Comparison of ENCODE assay signal across 16 cellular contexts in the genomic region with DNA sequence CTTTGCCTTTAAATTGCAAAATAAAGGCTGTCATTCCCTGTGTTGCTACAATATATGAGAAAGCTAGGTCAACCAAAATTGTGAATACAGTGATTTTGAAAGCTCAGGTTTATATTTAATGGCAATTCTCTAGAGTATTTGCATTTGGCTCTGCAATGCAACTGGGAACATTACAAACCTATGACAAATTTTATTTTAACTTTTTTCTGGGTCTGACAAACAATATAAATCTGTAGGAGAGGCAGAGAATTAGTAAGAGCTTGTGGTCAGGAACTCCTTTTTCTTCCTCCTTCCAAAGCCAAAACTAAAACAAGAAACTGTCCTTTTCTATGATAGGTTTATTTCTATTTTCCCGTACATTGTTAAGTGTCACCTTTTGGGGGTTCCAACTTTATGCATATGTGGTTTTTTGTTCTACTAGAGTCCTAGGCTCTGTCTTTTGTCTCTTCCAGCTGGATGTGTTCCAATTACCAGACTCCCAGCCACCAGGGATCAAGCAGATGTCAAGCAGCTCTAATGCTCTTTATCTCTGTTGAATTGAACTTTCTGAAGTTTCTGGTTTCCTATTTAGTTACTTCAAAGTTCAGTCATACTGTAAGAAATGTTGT.
DNase-seq lines count a peak whose midpoint lies in the region; ATAC-seq and TF ChIP-seq lines count a peak whose summit lies in the region.
"Had no signal": no experiment of that assay in that cellular context is flagged by ENCODE, and none has a peak within 500 bp of the region (broad histone marks: within the 10 kb centered on the region; RNA-seq: fewer than 3 reads in every experiment).

No MANE protein-coding gene starts in this region.

- no peaks in the 10 kb centered on the region for H3K9me3 Mint-ChIP-seq in stimulated activated memory B cell treated with anti-CD40 and anti-IgM and Interleukin-4, amounts not matched to agents 10 μg/mL and 1 μg/mL and 100 μg/mL, for 72 hours

- no peak for TF ChIP-seq POLR2A in heart left ventricle (IDR thresholded peaks at IDR 0.05)

- DNase-seq in Right ventricle myocardium superior (no peak), right atrium auricular region (ENCODE audit: low spot score) (no peak), amniotic epithelial cell (ENCODE audit: low read depth) (peak; percentile 73), heart left ventricle (peak in 1 of 5 donors; percentile 22), DMS153 (lab: John Stamatoyannopoulos, UW) (no peak), SHP77 (lab: John Stamatoyannopoulos, UW) (no peak)
- DNase-seq: activated CD4-positive, alpha-beta T cell treated with anti-CD3 and anti-CD28 coated beads, Interleukin-2, amount 50 U/mL, for 1 hour; activated gamma-delta T cell treated with Interleukin-2 at 50 U/mL for 16 hours; GF-D8; hypothalamus; mucosa of descending colon; NCI-H1105; upper lobe of left lung had no signal

- intact Hi-C loops in Right ventricle myocardium superior (cut with DNase I) = no loop called here
- intact Hi-C loops in heart left ventricle (cut with DNase I) = no loop called here

- H3K4me1 Mint-ChIP-seq in stimulated activated memory B cell treated with anti-CD40 and anti-IgM and Interleukin-4, amounts not matched to agents 10 μg/mL and 1 μg/mL and 100 μg/mL, for 72 hours = no peaks in the 10 kb centered on the region

- no peaks in the 10 kb centered on the region for H3K9me3 ChIP-seq in right atrium auricular region
- H3K9me3 ChIP-seq in heart left ventricle = no peaks in the 10 kb centered on the region
- H3K9me3 ChIP-seq: mucosa of descending colon, upper lobe of left lung had no signal

- H3K4me3 ChIP-seq in right atrium auricular region = no peak overlapping the region
- H3K4me3 ChIP-seq in heart left ventricle = no peak overlapping the region
- H3K4me3 ChIP-seq: mucosa of descending colon, skin epidermis, upper lobe of left lung had no signal

- H3K4me1 ChIP-seq in right atrium auricular region (peaks cover 0 to 19% of the 10 kb centered on the region in 2 donors), heart left ventricle (peaks cover 0 to 19% (median 11%) of the 10 kb centered on the region in 12 donors)
- H3K4me1 ChIP-seq: upper lobe of left lung had no signal

- H3K4me3 Mint-ChIP-seq in stimulated activated memory B cell treated with anti-CD40 and anti-IgM and Interleukin-4, amounts not matched to agents 10 μg/mL and 1 μg/mL and 100 μg/mL, for 72 hours = no peak overlapping the region

- whole genome bisulfite sequencing in heart left ventricle, 4 donors = 15 to 28% (median 24%) methylated on average over 1 of the region's 1 CpG

- no peak overlapping the region for H3K27ac Mint-ChIP-seq in stimulated activated memory B cell treated with anti-CD40 and anti-IgM and Interleukin-4, amounts not matched to agents 10 μg/mL and 1 μg/mL and 100 μg/mL, for 72 hours

- H3K27me3 ChIP-seq in right atrium auricular region (no peaks in the 10 kb centered on the region), heart left ventricle (no peaks in the 10 kb centered on the region)
- H3K27me3 ChIP-seq: upper lobe of left lung had no signal

- ATAC-seq in Right ventricle myocardium superior (ENCODE audit: poor library complexity) (peak; percentile 63), heart left ventricle (peak in 3 of 4 donors; percentile 67 to 70 (median 70)), GM18867 (IDR thresholded peaks at IDR 0.05; ENCODE audit: unreplicated experiment) (no peak)
- no peak for ATAC-seq in stimulated activated memory B cell treated with anti-CD40 and anti-IgM and Interleukin-4, amounts not matched to agents 10 μg/mL and 1 μg/mL and 100 μg/mL, for 72 hours
- ATAC-seq: mucosa of descending colon had no signal

- H3K36me3 Mint-ChIP-seq in stimulated activated memory B cell treated with anti-CD40 and anti-IgM and Interleukin-4, amounts not matched to agents 10 μg/mL and 1 μg/mL and 100 μg/mL, for 72 hours = peaks cover 22% of the 10 kb centered on the region

- TF ChIP-seq CTCF in right atrium auricular region (IDR thresholded peaks at IDR 0.05) (no peak), heart left ventricle (IDR thresholded peaks at IDR 0.05) (no peak)

- H3K36me3 ChIP-seq in right atrium auricular region (peaks cover 14% of the 10 kb centered on the region), heart left ventricle (peaks cover 0 to 63% (median 35%) of the 10 kb centered on the region in 9 donors)

- H3K27ac ChIP-seq in right atrium auricular region (no peak overlapping the region), heart left ventricle (peak overlapping the region in 2 of 12 donors; percentile 11 to 28)
- H3K27ac ChIP-seq: upper lobe of left lung had no signal

- no peaks in the 10 kb centered on the region for H3K27me3 Mint-ChIP-seq in stimulated activated memory B cell treated with anti-CD40 and anti-IgM and Interleukin-4, amounts not matched to agents 10 μg/mL and 1 μg/mL and 100 μg/mL, for 72 hours

Comparison
In these comparisons a context has a peak if more than half of its experiments do, and no peak if none do; other contexts are left out.
1. ATAC-seq: peak in Right ventricle myocardium superior (single experiment) and heart left ventricle (3 of 4); none in GM18867 (single experiment) and stimulated activated memory B cell treated with anti-CD40 and anti-IgM and Interleukin-4, amounts not matched to agents 10 μg/mL and 1 μg/mL and 100 μg/mL, for 72 hours (single experiment).